Comparison of ENCODE assay signal across 14 cellular contexts in the genomic region with DNA sequence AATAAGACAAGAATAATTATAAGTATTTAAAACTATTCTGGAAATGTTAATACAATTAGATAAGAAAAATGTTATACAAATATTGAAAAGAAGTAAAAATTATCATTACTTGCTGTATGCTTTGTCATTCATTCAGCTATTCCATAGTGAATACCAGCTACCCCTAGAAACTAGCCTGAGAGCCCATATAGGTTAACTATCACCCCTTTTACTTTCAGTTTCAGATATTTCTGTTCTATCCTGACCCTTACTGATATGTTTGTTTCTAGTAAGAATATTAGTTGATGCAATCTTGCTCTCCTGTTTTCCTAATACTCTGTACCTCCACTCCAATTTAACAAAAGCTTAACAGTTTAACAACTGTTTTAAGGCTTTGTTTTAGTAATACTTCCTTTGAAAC.
DNase-seq lines count a peak whose midpoint lies in the region; ATAC-seq and TF ChIP-seq lines count a peak whose summit lies in the region.
"Had no signal": no experiment of that assay in that cellular context is flagged by ENCODE, and none has a peak within 500 bp of the region (broad histone marks: within the 10 kb centered on the region; RNA-seq: fewer than 3 reads in every experiment).

No MANE protein-coding gene starts in this region.

- H3K27ac ChIP-seq in coronary artery, result no peak overlapping the region

- DNase-seq in fibroblast of peridontal ligament (ENCODE audit: extremely low read depth) (peak; percentile 21), SIG-M5 (lab: John Stamatoyannopoulos, UW) (no peak), foreskin melanocyte (no peak), coronary artery (ENCODE audit: low spot score) (no peak), superior temporal gyrus (ENCODE audit: extremely low spot score) (no peak)
- DNase-seq: activated T-cell treated with anti-CD3 and anti-CD28 coated beads, Interleukin-2, amount 50 U/mL, for 24 hours; Calu3; naive B cell; NCI-H345; RPMI8226 had no signal

- no peak overlapping the region for H3K4me3 ChIP-seq in coronary artery
- H3K4me3 ChIP-seq: K562 had no signal

- no peak for TF ChIP-seq CTCF in coronary artery (IDR thresholded peaks at IDR 0.05)

- ATAC-seq in GM18520 (IDR thresholded peaks at IDR 0.05; ENCODE audit: unreplicated experiment) (peak; percentile 71), GM21529 (IDR thresholded peaks at IDR 0.05; ENCODE audit: unreplicated experiment) (peak; percentile 80), HG03378 (IDR thresholded peaks at IDR 0.05; ENCODE audit: unreplicated experiment) (peak; percentile 89)
- ATAC-seq: K562 had no signal
